Comparison of ENCODE assay signal across 8 cellular contexts in genomic region chr1:145690587-145691558, GRCh38. TPM values are rescaled to one million over a fixed set of nuclear protein-coding genes. Genes with fewer than 3 reads are reported as not detected.
DNase-seq lines count a peak whose midpoint lies in the region; ATAC-seq and TF ChIP-seq lines count a peak whose summit lies in the region.

No MANE protein-coding gene starts in this region.

- H3K4me3 ChIP-seq in thymus (ENCODE audit: low read length) (no peak overlapping the region), dorsolateral prefrontal cortex (no peak overlapping the region)

- H3K27ac Mint-ChIP-seq in activated CD4-positive, alpha-beta T cell treated with anti-CD3 and anti-CD28 coated beads for 36 hours = no peak overlapping the region

- H3K27me3 Mint-ChIP-seq in activated CD4-positive, alpha-beta T cell treated with anti-CD3 and anti-CD28 coated beads for 36 hours = no peaks in the 10 kb centered on the region

- POLR2A ChIA-PET in activated CD4-positive, alpha-beta T cell treated with anti-CD3 and anti-CD28 coated beads for 36 hours (lab: Charles Lee) = no interaction called here

- H3K9me3 Mint-ChIP-seq in activated CD4-positive, alpha-beta T cell treated with anti-CD3 and anti-CD28 coated beads for 36 hours (ENCODE audit: low read depth) = no peaks in the 10 kb centered on the region

- CTCF ChIA-PET in activated CD4-positive, alpha-beta T cell treated with anti-CD3 and anti-CD28 coated beads for 36 hours (lab: Charles Lee) = interaction anchor here (0.7 to 2.6 kb wide), 3 partner anchors 9 to 237 kb away, joined by 3 to 13 read pairs (median 3); partner anchors contain the start of genes CD160 and RBM8A

- TF ChIP-seq CTCF in dorsolateral prefrontal cortex (IDR thresholded peaks at IDR 0.05 in 54 of 56, conservative IDR thresholded peaks at IDR 0.05 in 2 of 56; ENCODE audit: low read depth in 1 of 56, partially characterized antibody in 56 of 56) = no peak

- H3K27ac ChIP-seq in thymus (ENCODE audit: low read depth) (peak overlapping the region; percentile 2), dorsolateral prefrontal cortex (no peak overlapping the region)

- no peaks in the 10 kb centered on the region for H3K36me3 Mint-ChIP-seq in activated CD4-positive, alpha-beta T cell treated with anti-CD3 and anti-CD28 coated beads for 36 hours (ENCODE audit: low read depth)

- DNase-seq in activated CD4-positive, alpha-beta T cell treated with anti-CD3 and anti-CD28 coated beads for 36 hours = peak; percentile 52
- DNase-seq in activated CD4-positive, alpha-beta T cell treated with anti-CD3 and anti-CD28 coated beads for 1 hour = no peak
- peak; percentile 41 for DNase-seq in activated CD4-positive, alpha-beta T cell treated with anti-CD3 and anti-CD28 coated beads for 48 hours
- DNase-seq in foreskin melanocyte (peak; percentile 59), NCI-H187 (lab: John Stamatoyannopoulos, UW) (no peak), dorsolateral prefrontal cortex (no peak)

- ATAC-seq in activated CD4-positive, alpha-beta T cell treated with anti-CD3 and anti-CD28 coated beads for 36 hours = peak; percentile 95
- peak; percentile 69 for ATAC-seq in HG03095 (IDR thresholded peaks at IDR 0.05; ENCODE audit: unreplicated experiment)

- H3K27me3 ChIP-seq in thymus (ENCODE audit: control insufficient read depth, insufficient read depth) (no peaks in the 10 kb centered on the region), dorsolateral prefrontal cortex (peaks cover 0 to 7% (median 0%) of the 10 kb centered on the region in 45 donors)

- no peaks in the 10 kb centered on the region for H3K4me1 ChIP-seq in thymus (ENCODE audit: control insufficient read depth, insufficient read depth, low read length)

- intact Hi-C loops in activated CD4-positive, alpha-beta T cell treated with anti-CD3 and anti-CD28 coated beads for 36 hours (cut with DNase I, micrococcal nuclease) = no loop called here
- intact Hi-C loops in dorsolateral prefrontal cortex (cut with DNase I) = no loop called here

- no peaks in the 10 kb centered on the region for H3K36me3 ChIP-seq in thymus (ENCODE audit: control insufficient read depth, insufficient read depth)

- H3K9me3 ChIP-seq in thymus (ENCODE audit: control insufficient read depth) = no peaks in the 10 kb centered on the region

- WGBS in thymus = 59% methylated on average over 5 of the region's 5 CpGs

- H3K4me3 Mint-ChIP-seq in activated CD4-positive, alpha-beta T cell treated with anti-CD3 and anti-CD28 coated beads for 36 hours = no peak overlapping the region

- H3K4me1 Mint-ChIP-seq in activated CD4-positive, alpha-beta T cell treated with anti-CD3 and anti-CD28 coated beads for 36 hours = peaks cover 22% of the 10 kb centered on the region

RNA-seq across cellular contexts. Expression of gene PDZK1, which starts 16.3 kb away (rescaled TPM):
- total RNA-seq in activated CD4-positive, alpha-beta T cell treated with anti-CD3 and anti-CD28 coated beads for 36 hours = not detected
- polyA plus RNA-seq in thymus = 1.5 TPM
- total RNA-seq in dorsolateral prefrontal cortex = 1 to 10 TPM in 42 of 120 experiments, under 1 TPM in 60, not detected in 18; 0.24 to 2.9 (median 0.88) TPM

RNA-seq across cellular contexts. Expression of gene CD160, which starts 28.4 kb away (rescaled TPM):
- total RNA-seq in activated CD4-positive, alpha-beta T cell treated with anti-CD3 and anti-CD28 coated beads for 36 hours = under 1 TPM in 1 of 2 experiments, not detected in 1; 0.12 TPM
- polyA plus RNA-seq in thymus = 0.25 TPM
- total RNA-seq in dorsolateral prefrontal cortex = 1 to 10 TPM in 1 of 120 experiments, under 1 TPM in 7, not detected in 112; 0.12 to 1.9 (median 0.25) TPM

Comparison
In these comparisons a context has a peak if more than half of its experiments do, and no peak if none do; other contexts are left out.
1. DNase-seq: peak in activated CD4-positive, alpha-beta T cell treated with anti-CD3 and anti-CD28 coated beads for 36 hours (single experiment), activated CD4-positive, alpha-beta T cell treated with anti-CD3 and anti-CD28 coated beads for 48 hours (single experiment) and foreskin melanocyte (single experiment); none in activated CD4-positive, alpha-beta T cell treated with anti-CD3 and anti-CD28 coated beads for 1 hour (single experiment), NCI-H187 (0 of 2) and dorsolateral prefrontal cortex (0 of 10).